ENCODE assay signal across 28 cellular contexts in the genomic region with DNA sequence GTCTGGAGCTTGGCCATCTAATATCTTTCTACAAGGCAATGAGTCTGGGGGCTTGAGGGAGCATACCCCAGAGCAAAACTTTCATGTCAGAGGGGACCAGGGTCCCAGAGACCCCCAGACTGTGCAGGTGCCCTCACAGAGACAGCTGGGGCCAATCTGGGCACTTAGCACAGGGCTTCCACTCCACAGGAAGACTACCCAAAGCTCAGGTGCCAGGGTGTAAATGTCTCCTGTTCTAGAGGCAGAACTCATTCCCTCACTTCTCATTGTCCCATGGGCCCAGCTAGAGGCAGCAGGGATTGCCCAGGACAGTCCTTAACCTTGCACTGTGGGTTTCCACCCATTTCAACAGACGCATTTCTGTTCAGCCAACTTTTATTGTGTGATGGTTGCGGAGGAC.
"Had no signal": no experiment of that assay in that cellular context is flagged by ENCODE, and none has a peak within 500 bp of the region (broad histone marks: within the 10 kb centered on the region; RNA-seq: fewer than 3 reads in every experiment).

No MANE protein-coding gene starts in this region.

- ATAC-seq: stimulated activated effector memory CD8-positive, alpha-beta T cell treated with anti-CD3 and anti-CD28 coated beads, Interleukin-12 subunit alpha, Interleukin-12 subunit beta, amount 100 ng/mL, for 72 hours; stimulated activated memory B cell treated with anti-CD40 and anti-IgM and Interleukin-4, amounts not matched to agents 10 μg/mL and 1 μg/mL and 100 μg/mL, for 72 hours; stimulated activated naive B cell treated with anti-CD40 and anti-IgM and Interleukin-4, amounts not matched to agents 10 μg/mL and 1 μg/mL and 100 μg/mL, for 72 hours; stimulated activated naive CD8-positive, alpha-beta T cell treated with anti-CD3 and anti-CD28 coated beads, Interleukin-15, amount 100 ng/mL, for 72 hours; stimulated activated naive CD8-positive, alpha-beta T cell treated with anti-CD3 and anti-CD28 coated beads, Interleukin-15, Interleukin-2, amounts not matched to agents 100 U/mL and 50 U/mL, for 24 hours; upper lobe of right lung had no signal

- H3K36me3 ChIP-seq: stomach, suprapubic skin, thoracic aorta, thyroid gland, tibial artery, tibial nerve, transverse colon, upper lobe of left lung, upper lobe of right lung, uterus, vagina had no signal

- H3K9me3 Mint-ChIP-seq: stimulated activated effector memory CD8-positive, alpha-beta T cell treated with anti-CD3 and anti-CD28 coated beads, Interleukin-12 subunit alpha, Interleukin-12 subunit beta, amount 100 ng/mL, for 72 hours had no signal

- H3K27ac ChIP-seq: stomach, suprapubic skin, testis, thoracic aorta, thyroid gland, tibial artery, tibial nerve, transverse colon, upper lobe of left lung, upper lobe of right lung, uterus, vagina had no signal

- H3K27me3 ChIP-seq: stomach, suprapubic skin, testis, thyroid gland, tibial artery, tibial nerve, transverse colon, upper lobe of left lung, upper lobe of right lung, uterus, vagina had no signal

- H3K4me1 Mint-ChIP-seq: stimulated activated effector memory CD8-positive, alpha-beta T cell treated with anti-CD3 and anti-CD28 coated beads, Interleukin-12 subunit alpha, Interleukin-12 subunit beta, amount 100 ng/mL, for 72 hours; stimulated activated memory B cell treated with anti-CD40 and anti-IgM and Interleukin-4, amounts not matched to agents 10 μg/mL and 1 μg/mL and 100 μg/mL, for 72 hours; stimulated activated naive B cell treated with anti-CD40 and anti-IgM and Interleukin-4, amounts not matched to agents 10 μg/mL and 1 μg/mL and 100 μg/mL, for 72 hours; stimulated activated naive CD8-positive, alpha-beta T cell treated with anti-CD3 and anti-CD28 coated beads, Interleukin-15, amount 100 ng/mL, for 72 hours had no signal

- H3K4me3 Mint-ChIP-seq: stimulated activated effector memory CD8-positive, alpha-beta T cell treated with anti-CD3 and anti-CD28 coated beads, Interleukin-12 subunit alpha, Interleukin-12 subunit beta, amount 100 ng/mL, for 72 hours; stimulated activated memory B cell treated with anti-CD40 and anti-IgM and Interleukin-4, amounts not matched to agents 10 μg/mL and 1 μg/mL and 100 μg/mL, for 72 hours; stimulated activated naive B cell treated with anti-CD40 and anti-IgM and Interleukin-4, amounts not matched to agents 10 μg/mL and 1 μg/mL and 100 μg/mL, for 72 hours; stimulated activated naive CD8-positive, alpha-beta T cell treated with anti-CD3 and anti-CD28 coated beads, Interleukin-15, amount 100 ng/mL, for 72 hours; stimulated activated naive CD8-positive, alpha-beta T cell treated with anti-CD3 and anti-CD28 coated beads, Interleukin-15, Interleukin-2, amounts not matched to agents 100 ng/mL and 50 ng/mL, for 24 hours; type B pancreatic cell had no signal

- H3K4me3 ChIP-seq: stomach, suprapubic skin, testis, thoracic aorta, thyroid gland, tibial artery, tibial nerve, transverse colon, upper lobe of left lung, upper lobe of right lung, uterus, vagina had no signal

- H3K4me1 ChIP-seq: stomach, suprapubic skin, testis, thyroid gland, tibial artery, tibial nerve, transverse colon, upper lobe of left lung, upper lobe of right lung, uterus, vagina had no signal

- H3K27ac Mint-ChIP-seq: stimulated activated effector memory CD8-positive, alpha-beta T cell treated with anti-CD3 and anti-CD28 coated beads, Interleukin-12 subunit alpha, Interleukin-12 subunit beta, amount 100 ng/mL, for 72 hours; stimulated activated memory B cell treated with anti-CD40 and anti-IgM and Interleukin-4, amounts not matched to agents 10 μg/mL and 1 μg/mL and 100 μg/mL, for 72 hours; stimulated activated naive B cell treated with anti-CD40 and anti-IgM and Interleukin-4, amounts not matched to agents 10 μg/mL and 1 μg/mL and 100 μg/mL, for 72 hours; stimulated activated naive CD8-positive, alpha-beta T cell treated with anti-CD3 and anti-CD28 coated beads, Interleukin-15, amount 100 ng/mL, for 72 hours; stimulated activated naive CD8-positive, alpha-beta T cell treated with anti-CD3 and anti-CD28 coated beads, Interleukin-15, Interleukin-2, amounts not matched to agents 100 ng/mL and 50 ng/mL, for 24 hours; type B pancreatic cell had no signal

- DNase-seq: stimulated activated CD4-positive, alpha-beta T cell treated with anti-CD3 and anti-CD28 coated beads, Interleukin-2, amount 100 ng/mL, for 48 hours; stimulated activated CD4-positive, alpha-beta T cell treated with anti-CD3 and anti-CD28 coated beads, Interleukin-4, amount 100 ng/mL, for 1 hour; stimulated activated CD4-positive, alpha-beta T cell treated with anti-CD3 and anti-CD28 coated beads, Interleukin-4, amount 100 ng/mL, for 24 hours; stimulated activated CD4-positive, alpha-beta T cell treated with anti-CD3 and anti-CD28 coated beads, Interleukin-4, amount 100 ng/mL, for 4 hours; stimulated activated CD8-positive, alpha-beta memory T cell treated with anti-CD3 and anti-CD28 coated beads, Interleukin-4, amount 100 ng/mL, for 48 hours; stimulated activated naive B cell treated with anti-CD40 and anti-IgM and Interleukin-4, amounts not matched to agents 10 μg/mL and 1 μg/mL and 100 μg/mL, for 72 hours; stimulated activated naive CD4-positive, alpha-beta T cell treated with Interleukin-2 at 50 U/mL for 16 hours; stimulated activated naive CD8-positive, alpha-beta T cell treated with anti-CD3 and anti-CD28 coated beads, Interleukin-15, amount 100 ng/mL, for 72 hours; stimulated activated naive CD8-positive, alpha-beta T cell treated with anti-CD3 and anti-CD28 coated beads, Interleukin-15, Interleukin-2, amounts not matched to agents 100 U/mL and 50 U/mL, for 24 hours; stomach; substantia nigra; testis; thyroid gland; tibial artery; transverse colon; trophoblast cell; upper lobe of left lung; upper lobe of right lung; uterus had no signal

- FAIRE-seq: urothelium cell line had no signal

- H3K27me3 Mint-ChIP-seq: stimulated activated memory B cell treated with anti-CD40 and anti-IgM and Interleukin-4, amounts not matched to agents 10 μg/mL and 1 μg/mL and 100 μg/mL, for 72 hours; stimulated activated naive B cell treated with anti-CD40 and anti-IgM and Interleukin-4, amounts not matched to agents 10 μg/mL and 1 μg/mL and 100 μg/mL, for 72 hours; stimulated activated naive CD8-positive, alpha-beta T cell treated with anti-CD3 and anti-CD28 coated beads, Interleukin-15, amount 100 ng/mL, for 72 hours; stimulated activated naive CD8-positive, alpha-beta T cell treated with anti-CD3 and anti-CD28 coated beads, Interleukin-15, Interleukin-2, amounts not matched to agents 100 ng/mL and 50 ng/mL, for 24 hours had no signal

- H3K36me3 Mint-ChIP-seq: stimulated activated effector memory CD8-positive, alpha-beta T cell treated with anti-CD3 and anti-CD28 coated beads, Interleukin-12 subunit alpha, Interleukin-12 subunit beta, amount 100 ng/mL, for 72 hours; stimulated activated memory B cell treated with anti-CD40 and anti-IgM and Interleukin-4, amounts not matched to agents 10 μg/mL and 1 μg/mL and 100 μg/mL, for 72 hours; stimulated activated naive B cell treated with anti-CD40 and anti-IgM and Interleukin-4, amounts not matched to agents 10 μg/mL and 1 μg/mL and 100 μg/mL, for 72 hours; type B pancreatic cell had no signal

- H3K9me3 ChIP-seq: stomach, suprapubic skin, testis, thoracic aorta, thyroid gland, tibial artery, tibial nerve, transverse colon, upper lobe of left lung, upper lobe of right lung, uterus, vagina had no signal
